ENCODE assay signal across 1 cellular context in genomic region chr10:103493911-103494877, GRCh38.
A peak's percentile ranks its signal among the peaks of the same experiment; 100 is the strongest.
TF ChIP-seq lines count a peak whose summit lies in the region.

No MANE protein-coding gene starts in this region.

TF ChIP-seq in HEK293, 187 proteins besides CTCF, POLR2A, EP300 and RAD21 (continued from another document):
- TF ChIP-seq EGR2 (tag by site-specific recombination; IDR thresholded peaks at IDR 0.05; ENCODE audit: low read depth) (peak; percentile 32; the same call in 1 of the 2 replicates), KLF9 (tag by site-specific recombination; IDR thresholded peaks at IDR 0.05; ENCODE audit: low read depth) (peak; percentile 64), PATZ1 (tag by site-specific recombination; IDR thresholded peaks at IDR 0.05) (peak; percentile 91), ZNF664 (tag by site-specific recombination; IDR thresholded peaks at IDR 0.05) (no peak), ZNF335 (tag by site-specific recombination; conservative IDR thresholded peaks at IDR 0.05) (peak; percentile 89), ZXDB (tag by site-specific recombination; IDR thresholded peaks at IDR 0.05) (no peak), ZFHX2 (tag by site-specific recombination; conservative IDR thresholded peaks at IDR 0.05) (peak; percentile 53), GFI1B (tag by site-specific recombination; IDR thresholded peaks at IDR 0.05) (no peak), ZNF585B (tag by site-specific recombination; IDR thresholded peaks at IDR 0.05) (no peak), ZNF174 (tag by site-specific recombination; IDR thresholded peaks at IDR 0.05) (no peak), ZNF23 (tag by site-specific recombination; IDR thresholded peaks at IDR 0.05; ENCODE audit: borderline replicate concordance) (no peak), PRDM10 (tag by site-specific recombination; IDR thresholded peaks at IDR 0.05) (peak; percentile 65), ZNF324 (tag by site-specific recombination; IDR thresholded peaks at IDR 0.05) (no peak), HOXD13 (CRISPR knock-in tag; IDR thresholded peaks at IDR 0.05; ENCODE audit: borderline replicate concordance) (no peak)
- TF ChIP-seq, protein P1, sequence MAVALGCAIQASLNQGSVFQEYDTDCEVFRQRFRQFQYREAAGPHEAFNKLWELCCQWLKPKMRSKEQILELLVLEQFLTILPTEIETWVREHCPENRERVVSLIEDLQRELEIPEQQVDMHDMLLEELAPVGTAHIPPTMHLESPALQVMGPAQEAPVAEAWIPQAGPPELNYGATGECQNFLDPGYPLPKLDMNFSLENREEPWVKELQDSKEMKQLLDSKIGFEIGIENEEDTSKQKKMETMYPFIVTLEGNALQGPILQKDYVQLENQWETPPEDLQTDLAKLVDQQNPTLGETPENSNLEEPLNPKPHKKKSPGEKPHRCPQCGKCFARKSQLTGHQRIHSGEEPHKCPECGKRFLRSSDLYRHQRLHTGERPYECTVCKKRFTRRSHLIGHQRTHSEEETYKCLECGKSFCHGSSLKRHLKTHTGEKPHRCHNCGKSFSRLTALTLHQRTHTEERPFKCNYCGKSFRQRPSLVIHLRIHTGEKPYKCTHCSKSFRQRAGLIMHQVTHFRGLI (tag by site-specific recombination; IDR thresholded peaks at IDR 0.05), result no peak
- TF ChIP-seq, protein P2, sequence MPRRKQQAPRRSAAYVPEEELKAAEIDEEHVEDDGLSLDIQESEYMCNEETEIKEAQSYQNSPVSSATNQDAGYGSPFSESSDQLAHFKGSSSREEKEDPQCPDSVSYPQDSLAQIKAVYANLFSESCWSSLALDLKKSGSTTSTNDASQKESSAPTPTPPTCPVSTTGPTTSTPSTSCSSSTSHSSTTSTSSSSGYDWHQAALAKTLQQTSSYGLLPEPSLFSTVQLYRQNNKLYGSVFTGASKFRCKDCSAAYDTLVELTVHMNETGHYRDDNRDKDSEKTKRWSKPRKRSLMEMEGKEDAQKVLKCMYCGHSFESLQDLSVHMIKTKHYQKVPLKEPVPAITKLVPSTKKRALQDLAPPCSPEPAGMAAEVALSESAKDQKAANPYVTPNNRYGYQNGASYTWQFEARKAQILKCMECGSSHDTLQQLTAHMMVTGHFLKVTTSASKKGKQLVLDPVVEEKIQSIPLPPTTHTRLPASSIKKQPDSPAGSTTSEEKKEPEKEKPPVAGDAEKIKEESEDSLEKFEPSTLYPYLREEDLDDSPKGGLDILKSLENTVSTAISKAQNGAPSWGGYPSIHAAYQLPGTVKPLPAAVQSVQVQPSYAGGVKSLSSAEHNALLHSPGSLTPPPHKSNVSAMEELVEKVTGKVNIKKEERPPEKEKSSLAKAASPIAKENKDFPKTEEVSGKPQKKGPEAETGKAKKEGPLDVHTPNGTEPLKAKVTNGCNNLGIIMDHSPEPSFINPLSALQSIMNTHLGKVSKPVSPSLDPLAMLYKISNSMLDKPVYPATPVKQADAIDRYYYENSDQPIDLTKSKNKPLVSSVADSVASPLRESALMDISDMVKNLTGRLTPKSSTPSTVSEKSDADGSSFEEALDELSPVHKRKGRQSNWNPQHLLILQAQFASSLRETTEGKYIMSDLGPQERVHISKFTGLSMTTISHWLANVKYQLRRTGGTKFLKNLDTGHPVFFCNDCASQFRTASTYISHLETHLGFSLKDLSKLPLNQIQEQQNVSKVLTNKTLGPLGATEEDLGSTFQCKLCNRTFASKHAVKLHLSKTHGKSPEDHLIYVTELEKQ (tag by site-specific recombination; IDR thresholded peaks at IDR 0.05; ENCODE audit: borderline replicate concordance), result no peak
- TF ChIP-seq, protein P3, sequence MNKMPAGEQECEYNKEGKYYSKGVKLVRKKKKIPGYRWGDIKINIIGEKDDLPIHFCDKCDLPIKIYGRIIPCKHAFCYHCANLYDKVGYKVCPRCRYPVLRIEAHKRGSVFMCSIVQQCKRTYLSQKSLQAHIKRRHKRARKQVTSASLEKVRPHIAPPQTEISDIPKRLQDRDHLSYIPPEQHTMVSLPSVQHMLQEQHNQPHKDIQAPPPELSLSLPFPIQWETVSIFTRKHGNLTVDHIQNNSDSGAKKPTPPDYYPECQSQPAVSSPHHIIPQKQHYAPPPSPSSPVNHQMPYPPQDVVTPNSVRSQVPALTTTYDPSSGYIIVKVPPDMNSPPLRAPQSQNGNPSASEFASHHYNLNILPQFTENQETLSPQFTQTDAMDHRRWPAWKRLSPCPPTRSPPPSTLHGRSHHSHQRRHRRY (tag by site-specific recombination; IDR thresholded peaks at IDR 0.05), result no peak
TF ChIP-seq in HEK293: peak in this region for 31.
